ENCODE assay signal across 19 cellular contexts in genomic region chr4:1476140-1476513, GRCh38.
"Had no signal": no experiment of that assay in that cellular context is flagged by ENCODE, and none has a peak within 500 bp of the region (broad histone marks: within the 10 kb centered on the region; RNA-seq: fewer than 3 reads in every experiment).

No MANE protein-coding gene starts in this region.

- H3K4me1 ChIP-seq: foreskin keratinocyte, lower lobe of right lung had no signal

- H3K79me2 ChIP-seq: hepatocyte had no signal

- H3K27ac ChIP-seq: coronary artery, dorsolateral prefrontal cortex, esophagus muscularis mucosa, foreskin keratinocyte, gastroesophageal sphincter, heart left ventricle, hepatocyte, left lung, lower lobe of right lung had no signal

- H3K4me3 Mint-ChIP-seq: immature natural killer cell, mesothelial cell of epicardium had no signal

- H3K4me2 ChIP-seq: hepatocyte had no signal

- H3K36me3 Mint-ChIP-seq: immature natural killer cell, mesothelial cell of epicardium had no signal

- H2AFZ ChIP-seq: hepatocyte had no signal

- H3K36me3 ChIP-seq: esophagus muscularis mucosa, gastroesophageal sphincter, heart left ventricle, left lung, lower lobe of right lung had no signal

- DNase-seq: dermis blood vessel endothelial cell; effector CD4-positive, alpha-beta T cell; effector memory CD4-positive, alpha-beta T cell; foreskin keratinocyte; heart left ventricle; hypothalamus; immature natural killer cell; left cardiac atrium; left ventricle myocardium superior; lower lobe of right lung; mesenchymal stem cell; mucosa of descending colon had no signal

- H3K4me1 Mint-ChIP-seq: immature natural killer cell, mesothelial cell of epicardium had no signal

- H3K27me3 ChIP-seq: hepatocyte had no signal

- H3K27ac Mint-ChIP-seq: immature natural killer cell, mesothelial cell of epicardium had no signal

- ATAC-seq: foreskin keratinocyte, gastroesophageal sphincter, heart left ventricle, left cardiac atrium, left lung, left ventricle myocardium superior, lower lobe of right lung, mucosa of descending colon had no signal

- H3K4me3 ChIP-seq: coronary artery, dorsolateral prefrontal cortex, esophagus muscularis mucosa, gastroesophageal sphincter, heart left ventricle, hepatocyte, left lung, lower lobe of right lung, mucosa of descending colon had no signal
